Comparison of ENCODE assay signal across 1 cellular context in the genomic region with DNA sequence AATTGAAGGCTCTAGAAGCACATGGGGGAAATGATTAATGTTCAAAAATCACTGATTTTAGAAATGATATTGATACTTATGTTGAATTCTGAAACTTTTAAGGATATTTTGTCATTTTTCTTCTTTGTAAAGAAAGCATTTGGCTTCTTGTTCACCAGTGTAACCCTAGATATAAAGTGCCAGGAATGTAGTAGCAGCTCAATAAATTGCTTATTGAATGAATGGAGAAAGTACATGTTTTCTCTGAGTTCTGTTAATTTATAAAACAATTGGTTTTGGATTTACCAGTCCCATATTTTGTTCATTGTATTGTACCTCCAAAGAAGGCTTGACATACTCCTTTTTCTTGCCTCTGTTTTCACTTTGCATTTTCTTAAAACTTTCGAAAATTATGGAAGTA.
TF ChIP-seq lines count a peak whose summit lies in the region.

No MANE protein-coding gene starts in this region.

TF ChIP-seq in K562, 482 proteins besides CTCF, POLR2A, EP300 and RAD21:
- TF ChIP-seq, protein P1, sequence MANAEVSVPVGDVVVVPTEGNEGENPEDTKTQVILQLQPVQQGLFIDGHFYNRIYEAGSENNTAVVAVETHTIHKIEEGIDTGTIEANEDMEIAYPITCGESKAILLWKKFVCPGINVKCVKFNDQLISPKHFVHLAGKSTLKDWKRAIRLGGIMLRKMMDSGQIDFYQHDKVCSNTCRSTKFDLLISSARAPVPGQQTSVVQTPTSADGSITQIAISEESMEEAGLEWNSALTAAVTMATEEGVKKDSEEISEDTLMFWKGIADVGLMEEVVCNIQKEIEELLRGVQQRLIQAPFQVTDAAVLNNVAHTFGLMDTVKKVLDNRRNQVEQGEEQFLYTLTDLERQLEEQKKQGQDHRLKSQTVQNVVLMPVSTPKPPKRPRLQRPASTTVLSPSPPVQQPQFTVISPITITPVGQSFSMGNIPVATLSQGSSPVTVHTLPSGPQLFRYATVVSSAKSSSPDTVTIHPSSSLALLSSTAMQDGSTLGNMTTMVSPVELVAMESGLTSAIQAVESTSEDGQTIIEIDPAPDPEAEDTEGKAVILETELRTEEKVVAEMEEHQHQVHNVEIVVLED (CRISPR knock-in tag; IDR thresholded peaks at IDR 0.05): no peak
- TF ChIP-seq ZNF232 (CRISPR knock-in tag; IDR thresholded peaks at IDR 0.05) (no peak), MED1 (CRISPR knock-in tag; IDR thresholded peaks at IDR 0.05; ENCODE audit: borderline replicate concordance) (no peak), ZNF224 (CRISPR knock-in tag; IDR thresholded peaks at IDR 0.05) (no peak), CBX8 (IDR thresholded peaks at IDR 0.05; ENCODE audit: borderline replicate concordance, extremely low read depth, low read depth, low read length, poor library complexity, severe bottlenecking) (peak; percentile 79)
- TF ChIP-seq, protein P2, sequence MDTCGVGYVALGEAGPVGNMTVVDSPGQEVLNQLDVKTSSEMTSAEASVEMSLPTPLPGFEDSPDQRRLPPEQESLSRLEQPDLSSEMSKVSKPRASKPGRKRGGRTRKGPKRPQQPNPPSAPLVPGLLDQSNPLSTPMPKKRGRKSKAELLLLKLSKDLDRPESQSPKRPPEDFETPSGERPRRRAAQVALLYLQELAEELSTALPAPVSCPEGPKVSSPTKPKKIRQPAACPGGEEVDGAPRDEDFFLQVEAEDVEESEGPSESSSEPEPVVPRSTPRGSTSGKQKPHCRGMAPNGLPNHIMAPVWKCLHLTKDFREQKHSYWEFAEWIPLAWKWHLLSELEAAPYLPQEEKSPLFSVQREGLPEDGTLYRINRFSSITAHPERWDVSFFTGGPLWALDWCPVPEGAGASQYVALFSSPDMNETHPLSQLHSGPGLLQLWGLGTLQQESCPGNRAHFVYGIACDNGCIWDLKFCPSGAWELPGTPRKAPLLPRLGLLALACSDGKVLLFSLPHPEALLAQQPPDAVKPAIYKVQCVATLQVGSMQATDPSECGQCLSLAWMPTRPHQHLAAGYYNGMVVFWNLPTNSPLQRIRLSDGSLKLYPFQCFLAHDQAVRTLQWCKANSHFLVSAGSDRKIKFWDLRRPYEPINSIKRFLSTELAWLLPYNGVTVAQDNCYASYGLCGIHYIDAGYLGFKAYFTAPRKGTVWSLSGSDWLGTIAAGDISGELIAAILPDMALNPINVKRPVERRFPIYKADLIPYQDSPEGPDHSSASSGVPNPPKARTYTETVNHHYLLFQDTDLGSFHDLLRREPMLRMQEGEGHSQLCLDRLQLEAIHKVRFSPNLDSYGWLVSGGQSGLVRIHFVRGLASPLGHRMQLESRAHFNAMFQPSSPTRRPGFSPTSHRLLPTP (IDR thresholded peaks at IDR 0.05; ENCODE audit: borderline replicate concordance, extremely low read depth, insufficient read length): no peak
- TF ChIP-seq, protein P3, sequence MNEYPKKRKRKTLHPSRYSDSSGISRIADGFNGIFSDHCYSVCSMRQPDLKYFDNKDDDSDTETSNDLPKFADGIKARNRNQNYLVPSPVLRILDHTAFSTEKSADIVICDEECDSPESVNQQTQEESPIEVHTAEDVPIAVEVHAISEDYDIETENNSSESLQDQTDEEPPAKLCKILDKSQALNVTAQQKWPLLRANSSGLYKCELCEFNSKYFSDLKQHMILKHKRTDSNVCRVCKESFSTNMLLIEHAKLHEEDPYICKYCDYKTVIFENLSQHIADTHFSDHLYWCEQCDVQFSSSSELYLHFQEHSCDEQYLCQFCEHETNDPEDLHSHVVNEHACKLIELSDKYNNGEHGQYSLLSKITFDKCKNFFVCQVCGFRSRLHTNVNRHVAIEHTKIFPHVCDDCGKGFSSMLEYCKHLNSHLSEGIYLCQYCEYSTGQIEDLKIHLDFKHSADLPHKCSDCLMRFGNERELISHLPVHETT (CRISPR knock-in tag; conservative IDR thresholded peaks at IDR 0.05 in 1 of 2, IDR thresholded peaks at IDR 0.05 in 1 of 2): no peak
